In the genomic region with DNA sequence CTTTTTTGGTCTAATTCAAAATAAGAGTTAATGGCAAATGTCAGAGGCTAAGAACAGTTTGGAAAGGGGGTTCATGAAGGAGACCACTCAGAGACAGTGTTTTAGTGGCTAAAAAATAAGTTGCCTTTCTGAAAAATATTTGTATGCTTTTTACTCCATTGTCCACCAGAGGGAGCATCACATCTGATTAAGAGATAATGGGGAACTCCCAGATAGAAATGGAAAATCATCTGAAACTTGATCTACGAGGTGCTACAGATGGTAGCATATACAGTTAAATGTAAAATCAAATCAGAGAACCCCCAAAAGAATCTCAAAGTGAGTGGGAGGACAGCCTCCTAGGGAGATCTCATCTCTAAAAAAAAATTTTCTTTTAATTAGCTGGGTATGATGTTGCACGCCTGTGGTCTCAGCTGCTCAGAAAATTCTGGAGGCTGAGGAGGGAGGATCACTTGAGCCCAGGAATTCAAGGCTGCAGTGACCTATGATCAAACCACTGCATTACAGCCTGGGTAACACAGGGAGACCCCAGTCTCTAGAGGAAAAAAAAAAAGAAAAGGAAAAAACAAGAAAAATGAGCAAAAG, we compare ENCODE assay signal across 8 cellular contexts. TPM values are rescaled to one million over a fixed set of nuclear protein-coding genes. Genes with fewer than 3 reads are reported as not detected.
DNase-seq lines count a peak whose midpoint lies in the region; ATAC-seq lines count a peak whose summit lies in the region.

No MANE protein-coding gene starts in this region.

- no peaks in the 10 kb centered on the region for H3K9me3 Mint-ChIP-seq in activated T-cell treated with anti-CD3 and anti-CD28 coated beads, Interleukin-2, amount 50 U/mL, for 72 hours

- no peak overlapping the region for H3K4me3 Mint-ChIP-seq in activated T-cell treated with anti-CD3 and anti-CD28 coated beads, Interleukin-2, amount 50 U/mL, for 72 hours
- no peak overlapping the region for H3K4me3 Mint-ChIP-seq in T-helper 17 cell

- H3K4me1 Mint-ChIP-seq in activated T-cell treated with anti-CD3 and anti-CD28 coated beads, Interleukin-2, amount 50 U/mL, for 72 hours (ENCODE audit: low read depth), result peaks cover 15% of the 10 kb centered on the region
- H3K4me1 Mint-ChIP-seq in T-helper 17 cell, result peaks cover 19% of the 10 kb centered on the region

- peak; percentile 56 to 57 for ATAC-seq in activated T-cell treated with anti-CD3 and anti-CD28 coated beads, Interleukin-2, amount 50 U/mL, for 72 hours (replicated peaks in 1 of 2)
- peak; percentile 77 for ATAC-seq in T-helper 17 cell

- H3K27ac Mint-ChIP-seq in activated T-cell treated with anti-CD3 and anti-CD28 coated beads, Interleukin-2, amount 50 U/mL, for 72 hours, result no peak overlapping the region
- peak overlapping the region; percentile 92 for H3K27ac Mint-ChIP-seq in T-helper 17 cell

- DNase-seq in activated T-cell treated with anti-CD3 and anti-CD28 coated beads, Interleukin-2, amount 50 U/mL, for 72 hours, result peak in 1 of 2 donors; percentile 29
- DNase-seq in activated T-cell treated with anti-CD3 and anti-CD28 coated beads, Interleukin-2, amount 50 U/mL, for 1 hour, result no peak
- peak; percentile 74 for DNase-seq in HCEC 1CT
- peak; percentile 75 for DNase-seq in NCI-H146 (lab: John Stamatoyannopoulos, UW)
- no peak for DNase-seq in T-helper 17 cell
- DNase-seq in fibroblast of the conjunctiva (ENCODE audit: low read depth), result peak; percentile 73
- peak; percentile 37 for DNase-seq in pulmonary artery endothelial cell (ENCODE audit: low read depth, low spot score)
- DNase-seq in activated effector memory CD4-positive, alpha-beta T cell treated with Interleukin-2 at 50 U/mL for 16 hours, result no peak

- no peaks in the 10 kb centered on the region for H3K27me3 Mint-ChIP-seq in activated T-cell treated with anti-CD3 and anti-CD28 coated beads, Interleukin-2, amount 50 U/mL, for 72 hours (ENCODE audit: low read depth)
- H3K27me3 Mint-ChIP-seq in T-helper 17 cell, result no peaks in the 10 kb centered on the region

- no peaks in the 10 kb centered on the region for H3K9me3 ChIP-seq in T-helper 17 cell (ENCODE audit: control insufficient read depth, low read length, poor library complexity, severe bottlenecking)

- H3K36me3 Mint-ChIP-seq in activated T-cell treated with anti-CD3 and anti-CD28 coated beads, Interleukin-2, amount 50 U/mL, for 72 hours (ENCODE audit: insufficient read depth in 2 of 2), result no peaks in the 10 kb centered on the region
- no peaks in the 10 kb centered on the region for H3K36me3 Mint-ChIP-seq in T-helper 17 cell (ENCODE audit: low read depth)

RNA-seq across cellular contexts. Expression of a gene that starts 9.7 kb away (rescaled TPM):
- 10 to 100 TPM; 19.1 to 21.0 TPM for total RNA-seq in activated T-cell treated with anti-CD3 and anti-CD28 coated beads, Interleukin-2, amount 50 U/mL, for 72 hours
- total RNA-seq in T-helper 17 cell (10 to 100 TPM; 28.6 to 31.5 TPM), pulmonary artery endothelial cell (26.7 and 26.8 TPM in 2 replicates)

Comparison
In these comparisons a context has a peak if more than half of its experiments do, and no peak if none do; other contexts are left out.
1. DNase-seq: peak in HCEC 1CT (single experiment), NCI-H146 (single experiment), fibroblast of the conjunctiva (single experiment) and pulmonary artery endothelial cell (single experiment); none in activated T-cell treated with anti-CD3 and anti-CD28 coated beads, Interleukin-2, amount 50 U/mL, for 1 hour (single experiment), T-helper 17 cell (0 of 3) and activated effector memory CD4-positive, alpha-beta T cell treated with Interleukin-2 at 50 U/mL for 16 hours (single experiment).